In the genomic region with DNA sequence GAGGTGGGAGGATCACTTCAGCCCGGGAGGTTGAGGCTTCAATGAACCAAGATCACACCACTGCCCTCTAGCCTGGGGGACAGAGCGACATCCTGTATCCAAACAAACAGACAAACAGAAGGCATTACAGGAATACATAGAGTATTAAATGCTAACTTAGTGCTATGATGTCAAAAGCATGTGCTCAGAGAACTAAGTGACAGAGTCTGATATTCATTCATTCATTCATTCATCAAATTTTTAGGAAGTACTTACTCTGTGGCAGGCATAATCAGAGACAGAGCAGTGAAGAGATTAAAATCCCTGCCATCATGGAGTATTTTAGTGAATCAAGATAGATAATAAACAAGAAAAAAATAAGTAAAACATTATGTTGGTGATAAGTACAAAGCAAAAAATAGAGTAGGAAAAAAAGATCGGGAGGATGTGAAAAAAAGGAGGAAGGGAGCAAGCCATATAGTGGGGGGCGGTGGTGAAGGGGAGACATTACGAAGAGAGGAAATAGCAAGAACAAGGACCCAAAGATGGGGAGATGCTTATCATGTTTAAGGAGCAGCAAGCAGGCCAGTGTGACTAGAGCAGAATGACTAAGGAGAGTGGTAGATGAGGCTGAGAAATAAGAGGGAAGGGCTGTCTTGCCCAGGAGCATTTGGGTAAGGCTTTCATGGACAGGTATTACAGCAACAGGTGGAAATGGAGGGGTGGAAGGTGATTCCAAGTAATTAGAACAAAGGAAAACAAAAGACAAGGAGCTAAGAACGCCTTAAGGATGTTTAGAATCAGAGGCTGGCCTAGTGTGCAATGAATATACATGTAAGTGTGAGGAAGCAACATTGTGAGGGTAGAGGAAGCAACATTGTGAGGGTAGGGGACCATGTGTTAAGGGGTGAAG, we compare ENCODE assay signal across 9 cellular contexts. TPM values are rescaled to one million over a fixed set of nuclear protein-coding genes. Genes with fewer than 3 reads are reported as not detected.
DNase-seq lines count a peak whose midpoint lies in the region; ATAC-seq, FAIRE-seq and TF ChIP-seq lines count a peak whose summit lies in the region.
"Had no signal": no experiment of that assay in that cellular context is flagged by ENCODE, and none has a peak within 500 bp of the region (broad histone marks: within the 10 kb centered on the region; RNA-seq: fewer than 3 reads in every experiment).

No MANE protein-coding gene starts in this region.

- DNase-seq in GM12891 (ENCODE audit: insufficient read length, low spot score) (no peak), epithelial cell of prostate (ENCODE audit: low read depth, low spot score) (no peak), NCI-H2227 treated with DMSO at 0.1 percent for 48 hours (lab: John Stamatoyannopoulos, UW) (no peak), 8988T (no peak), retina (no peak)
- DNase-seq: activated CD4-positive, alpha-beta T cell treated with anti-CD3 and anti-CD28 coated beads, Interleukin-2, amount 50 U/mL, for 4 hours had no signal

- no peak overlapping the region for H3K4me3 ChIP-seq in SU-DHL-6 (ENCODE audit: insufficient read depth, low read length, poor library complexity, severe bottlenecking)
- peak overlapping the region; percentile 20 for H3K4me3 ChIP-seq in rectal smooth muscle tissue (ENCODE audit: low read length)

- H3K9me3 ChIP-seq in SU-DHL-6 (ENCODE audit: insufficient read depth, low read length): no peaks in the 10 kb centered on the region

- H3K27me3 ChIP-seq in SU-DHL-6 (ENCODE audit: low read length) (no peaks in the 10 kb centered on the region), rectal smooth muscle tissue (ENCODE audit: control insufficient read depth, insufficient read depth, low read length) (no peaks in the 10 kb centered on the region)

- no peaks in the 10 kb centered on the region for H3K9me2 ChIP-seq in SU-DHL-6 (replicated peaks; ENCODE audit: insufficient read depth, low read length)

- H3K36me3 ChIP-seq in SU-DHL-6 (ENCODE audit: low read length): no peaks in the 10 kb centered on the region; the same call in 1 of the 2 replicates
- H3K36me3 ChIP-seq in rectal smooth muscle tissue (ENCODE audit: control insufficient read depth, insufficient read depth, low read length): no peaks in the 10 kb centered on the region

- H3K27ac ChIP-seq in SU-DHL-6 (ENCODE audit: low read depth, low read length) (no peak overlapping the region), epithelial cell of prostate (peak overlapping the region; percentile 72), rectal smooth muscle tissue (ENCODE audit: low read depth, low read length) (no peak overlapping the region)

- H3K79me2 ChIP-seq in SU-DHL-6 (ENCODE audit: insufficient read depth, low read length): peaks cover 65% of the 10 kb centered on the region

- peak overlapping the region; percentile 93; the same call in 1 of the 2 replicates for H3K9ac ChIP-seq in SU-DHL-6 (ENCODE audit: low read length)
- peak overlapping the region; percentile 32 for H3K9ac ChIP-seq in rectal smooth muscle tissue (ENCODE audit: low read length)

- peaks cover 16% of the 10 kb centered on the region for H3K4me1 ChIP-seq in rectal smooth muscle tissue (ENCODE audit: control insufficient read depth, insufficient read depth, low read length)

- FAIRE-seq in GM12891 (lab: Jason Lieb, UNC): peak; percentile 41

- no peak for TF ChIP-seq CTCF in SU-DHL-6 (IDR thresholded peaks at IDR 0.05; ENCODE audit: insufficient read depth, low read length, poor library complexity, severe bottlenecking)

- TF ChIP-seq POLR2A in GM12891 (IDR thresholded peaks at IDR 0.05; ENCODE audit: low read depth, low read length): no peak

- H2AFZ ChIP-seq in SU-DHL-6 (ENCODE audit: low read depth, low read length, severe bottlenecking): no peak overlapping the region

- H4K20me1 ChIP-seq in SU-DHL-6 (ENCODE audit: low read depth, low read length): no peaks in the 10 kb centered on the region

- peaks cover 3% of the 10 kb centered on the region for H3F3A ChIP-seq in SU-DHL-6 (ENCODE audit: insufficient read depth)

- H3K4me2 ChIP-seq in SU-DHL-6 (ENCODE audit: low read depth, low read length, poor library complexity, severe bottlenecking): peak overlapping the region; percentile 96

- no peak for ATAC-seq in GM18868 (IDR thresholded peaks at IDR 0.05; ENCODE audit: unreplicated experiment)

TF ChIP-seq in GM12891, 5 proteins besides CTCF, POLR2A, EP300 and RAD21:
- TF ChIP-seq SPI1 (IDR thresholded peaks at IDR 0.05; ENCODE audit: low read depth, low read length): no peak

RNA-seq across cellular contexts. Expression of a gene that starts 2.8 kb away (rescaled TPM):
- polyA plus RNA-seq in GM12891 (2012; ENCODE audit: low read depth, missing spikeins): 7.8 TPM

RNA-seq across cellular contexts. Expression of a gene that starts 30.4 kb away (rescaled TPM):
- 0.37 TPM for polyA plus RNA-seq in GM12891 (2012; ENCODE audit: low read depth, missing spikeins)
